12 cellular contexts compared by ENCODE assay signal in the genomic region with DNA sequence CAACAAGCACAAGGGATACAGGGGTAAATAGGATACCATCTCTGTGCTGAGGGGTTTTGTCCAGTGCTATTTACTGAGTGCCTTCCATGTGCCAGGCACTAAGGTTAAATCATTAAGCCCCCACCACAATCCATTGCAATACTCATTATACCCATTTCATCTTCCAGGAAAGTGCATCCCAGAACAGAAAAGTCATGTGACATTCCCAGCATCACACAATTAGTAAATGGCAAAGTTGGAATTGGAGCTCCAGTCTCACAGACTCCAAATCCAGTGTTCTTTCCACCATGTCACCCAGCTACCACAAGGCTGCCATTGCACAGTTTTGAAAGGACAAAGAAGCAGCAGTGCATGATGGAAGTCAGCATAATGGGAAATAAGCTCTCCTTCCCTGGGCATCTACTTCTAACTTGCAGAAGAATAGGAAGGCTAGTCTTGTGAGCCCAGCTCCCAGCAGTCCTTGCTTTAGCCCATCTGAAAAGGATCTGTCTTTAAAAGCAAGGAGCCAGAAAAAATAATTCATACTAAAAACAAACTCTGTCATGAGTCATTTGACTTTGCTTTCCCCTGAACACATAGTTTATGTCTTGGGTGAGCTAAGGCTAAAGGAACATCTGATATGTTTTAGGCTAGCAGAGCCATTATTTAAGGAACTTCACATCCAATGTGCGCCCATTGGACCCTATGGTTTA.
DNase-seq lines count a peak whose midpoint lies in the region; ATAC-seq and TF ChIP-seq lines count a peak whose summit lies in the region.
"Had no signal": no experiment of that assay in that cellular context is flagged by ENCODE, and none has a peak within 500 bp of the region (broad histone marks: within the 10 kb centered on the region; RNA-seq: fewer than 3 reads in every experiment).

No MANE protein-coding gene starts in this region.

- no peak for TF ChIP-seq CTCF in coronary artery (IDR thresholded peaks at IDR 0.05)
- TF ChIP-seq CTCF in left lung (IDR thresholded peaks at IDR 0.05), result no peak
- no peak for TF ChIP-seq CTCF in upper lobe of right lung (IDR thresholded peaks at IDR 0.05)
- no peak for TF ChIP-seq CTCF in lower leg skin (IDR thresholded peaks at IDR 0.05)

- DNase-seq in LHCN-M2 (ENCODE audit: low read depth), result peak; percentile 66
- DNase-seq in coronary artery (ENCODE audit: low spot score), result no peak
- no peak for DNase-seq in left lung
- DNase-seq in upper lobe of right lung, result no peak
- no peak for DNase-seq in OCI-M2 (lab: John Stamatoyannopoulos, UW; ENCODE audit: unreplicated experiment)
- DNase-seq in lower leg skin (ENCODE audit: low spot score in 2 of 2), result no peak
- no peak for DNase-seq in Kasumi-1 (lab: John Stamatoyannopoulos, UW)
- DNase-seq: activated T-cell treated with anti-CD3 and anti-CD28 coated beads, Interleukin-2, amount 50 U/mL, for 24 hours; head of caudate nucleus; NCI-H510A; retina; SHP77 had no signal

- H3K4me1 ChIP-seq in left lung, result peaks cover 13 to 34% of the 10 kb centered on the region in 2 donors
- H3K4me1 ChIP-seq in upper lobe of right lung, result peaks cover 43% of the 10 kb centered on the region

- no peaks in the 10 kb centered on the region for H3K27me3 ChIP-seq in left lung
- no peaks in the 10 kb centered on the region for H3K27me3 ChIP-seq in upper lobe of right lung

- 67 to 80% methylated on average over 1 of the region's 1 CpG for WGBS in lower leg skin, 2 donors

- H3K9me3 ChIP-seq in left lung, result no peaks in the 10 kb centered on the region
- no peaks in the 10 kb centered on the region for H3K9me3 ChIP-seq in upper lobe of right lung

- peak overlapping the region; percentile 44 to 73 for H3K27ac ChIP-seq in coronary artery
- H3K27ac ChIP-seq in left lung, result peak overlapping the region in 1 of 2 donors; percentile 51
- H3K27ac ChIP-seq in upper lobe of right lung, result peak overlapping the region; percentile 26

- no peak for TF ChIP-seq POLR2A in lower leg skin (IDR thresholded peaks at IDR 0.05)

- ATAC-seq in left lung (peak; percentile 39), upper lobe of right lung (no peak)

- H3K4me3 ChIP-seq in coronary artery (no peak overlapping the region), left lung (no peak overlapping the region), upper lobe of right lung (no peak overlapping the region), lower leg skin (ENCODE audit: low read depth, poor library complexity, severe bottlenecking) (no peak overlapping the region)

- intact Hi-C loops in left lung (cut with DNase I), result loop anchor here in 1 of 2 donors (10.0 kb wide), 1 partner anchor 949 kb away; no protein-coding TSS in a partner anchor
- intact Hi-C loops in upper lobe of right lung (cut with DNase I), result no loop called here
- intact Hi-C loops in lower leg skin (cut with DNase I; ENCODE audit: low total_unique reads), result loop anchor here (10.0 kb wide), 1 partner anchor 959 kb away; no protein-coding TSS in a partner anchor

- H3K36me3 ChIP-seq in left lung (no peaks in the 10 kb centered on the region), upper lobe of right lung (no peaks in the 10 kb centered on the region)
